25 cellular contexts compared by ENCODE assay signal in genomic region chr16:76970745-76971099, GRCh38.
"Had no signal": no experiment of that assay in that cellular context is flagged by ENCODE, and none has a peak within 500 bp of the region (broad histone marks: within the 10 kb centered on the region; RNA-seq: fewer than 3 reads in every experiment).

No MANE protein-coding gene starts in this region.

- H3K9me3 ChIP-seq: esophagus muscularis mucosa, heart left ventricle, thoracic aorta, tibial nerve, upper lobe of left lung, vagina had no signal

- H3K9ac ChIP-seq: neural progenitor cell, parathyroid adenoma had no signal

- ATAC-seq: foreskin keratinocyte; gastroesophageal sphincter; heart left ventricle; left colon; left ventricle myocardium superior; naive thymus-derived CD4-positive, alpha-beta T cell; sciatic nerve; stimulated activated memory B cell treated with anti-CD40 and anti-IgM and Interleukin-4, amounts not matched to agents 10 μg/mL and 1 μg/mL and 100 μg/mL, for 72 hours; stimulated activated naive CD8-positive, alpha-beta T cell treated with anti-CD3 and anti-CD28 coated beads, Interleukin-15, Interleukin-2, amounts not matched to agents 100 U/mL and 50 U/mL, for 24 hours had no signal

- H3K4me3 ChIP-seq: coronary artery, esophagus muscularis mucosa, gastroesophageal sphincter, heart left ventricle, lung, neural progenitor cell, thoracic aorta, tibial nerve, upper lobe of left lung, vagina had no signal

- H3K4me1 ChIP-seq: esophagus muscularis mucosa, foreskin keratinocyte, gastroesophageal sphincter, heart left ventricle, parathyroid adenoma, tibial nerve, upper lobe of left lung, vagina had no signal

- H3K79me2 ChIP-seq: parathyroid adenoma had no signal

- H3K27ac ChIP-seq: coronary artery, esophagus muscularis mucosa, foreskin keratinocyte, gastroesophageal sphincter, heart left ventricle, neural progenitor cell, parathyroid adenoma, thoracic aorta, tibial nerve, upper lobe of left lung, vagina had no signal

- FAIRE-seq: endothelial cell of umbilical vein had no signal

- DNase-seq: effector memory CD4-positive, alpha-beta T cell; foreskin keratinocyte; heart left ventricle; hypothalamus; immature natural killer cell; left colon; left ventricle myocardium superior; midbrain; naive thymus-derived CD4-positive, alpha-beta T cell; stimulated activated CD4-positive, alpha-beta T cell treated with anti-CD3 and anti-CD28 coated beads, Interleukin-4, amount 100 ng/mL, for 4 hours; stimulated activated naive CD8-positive, alpha-beta T cell treated with anti-CD3 and anti-CD28 coated beads, Interleukin-15, Interleukin-2, amounts not matched to agents 100 U/mL and 50 U/mL, for 24 hours; substantia nigra; upper lobe of left lung had no signal

- H3K4me2 ChIP-seq: neural progenitor cell had no signal

- H3K27me3 ChIP-seq: esophagus muscularis mucosa, foreskin keratinocyte, gastroesophageal sphincter, heart left ventricle, neural progenitor cell, tibial nerve, upper lobe of left lung, vagina had no signal

- H2AFZ ChIP-seq: neural progenitor cell, parathyroid adenoma had no signal

- H3K36me3 ChIP-seq: esophagus muscularis mucosa, gastroesophageal sphincter, heart left ventricle, neural progenitor cell, thoracic aorta, tibial nerve, upper lobe of left lung, vagina had no signal
